ENCODE assay signal across 13 cellular contexts in genomic region chr12:13436696-13437391, GRCh38.
A peak's percentile ranks its signal among the peaks of the same experiment; 100 is the strongest.
DNase-seq lines count a peak whose midpoint lies in the region; TF ChIP-seq lines count a peak whose summit lies in the region.
"Had no signal": no experiment of that assay in that cellular context is flagged by ENCODE, and none has a peak within 500 bp of the region (broad histone marks: within the 10 kb centered on the region; RNA-seq: fewer than 3 reads in every experiment).

No MANE protein-coding gene starts in this region.

- H2BK12ac ChIP-seq in mesenchymal stem cell (ENCODE audit: low read length in 2 of 2) = no peak overlapping the region

- H2BK120ac ChIP-seq in mesenchymal stem cell (ENCODE audit: low read depth, low read length) = no peak overlapping the region

- no peak overlapping the region for H2AFZ ChIP-seq in mesenchymal stem cell (ENCODE audit: low read depth, low read length)
- H2AFZ ChIP-seq: parathyroid adenoma had no signal

- H3K79me1 ChIP-seq in mesenchymal stem cell (replicated peaks; ENCODE audit: low read length, poor library complexity, severe bottlenecking) = no peaks in the 10 kb centered on the region

- H4K91ac ChIP-seq in mesenchymal stem cell (ENCODE audit: low read length) = no peak overlapping the region

- H3K4me3 ChIP-seq in cardiac fibroblast (replicated peaks in 1 of 2; ENCODE audit: low read depth in 2 of 2, low read length in 2 of 2) (no peak overlapping the region), mesenchymal stem cell (ENCODE audit: insufficient read depth in 1 of 2, low read depth in 1 of 2, low read length in 2 of 2) (peak overlapping the region in 1 of 2 experiments; percentile 8)
- H3K4me3 ChIP-seq: esophagus muscularis mucosa had no signal

- TF ChIP-seq CTCF in cardiac fibroblast (IDR thresholded peaks at IDR 0.05; ENCODE audit: low read depth, low read length) = no peak
- TF ChIP-seq CTCF in GM20000 (IDR thresholded peaks at IDR 0.05; ENCODE audit: extremely low read depth, missing control alignments) = no peak

- H3K9ac ChIP-seq in mesenchymal stem cell (ENCODE audit: low read length) = no peak overlapping the region
- H3K9ac ChIP-seq: parathyroid adenoma had no signal

- no peak overlapping the region for H3K14ac ChIP-seq in mesenchymal stem cell (ENCODE audit: low read length in 2 of 2)

- no peak overlapping the region for H3K4ac ChIP-seq in mesenchymal stem cell (ENCODE audit: low read depth in 1 of 2, low read length in 2 of 2)

- no peak overlapping the region for H3K18ac ChIP-seq in mesenchymal stem cell (ENCODE audit: low read depth in 1 of 2, low read length in 2 of 2)

- no peaks in the 10 kb centered on the region for H3K36me3 ChIP-seq in mesenchymal stem cell (ENCODE audit: control insufficient read depth in 1 of 2, insufficient read depth in 2 of 2, low read depth in 1 of 2, low read length in 2 of 2)
- H3K36me3 ChIP-seq: esophagus muscularis mucosa had no signal

- no peak overlapping the region for H2BK5ac ChIP-seq in mesenchymal stem cell (ENCODE audit: low read depth, low read length, poor library complexity, severe bottlenecking)

- no peak overlapping the region for H3K23ac ChIP-seq in mesenchymal stem cell (ENCODE audit: low read length in 2 of 2)

- no peak overlapping the region for H2AK5ac ChIP-seq in mesenchymal stem cell (ENCODE audit: low read length, severe bottlenecking)

- H3K27ac ChIP-seq in mesenchymal stem cell (ENCODE audit: low read length, poor library complexity, severe bottlenecking) = no peak overlapping the region
- H3K27ac ChIP-seq: esophagus muscularis mucosa, parathyroid adenoma had no signal

- no peak overlapping the region for H2BK15ac ChIP-seq in mesenchymal stem cell (ENCODE audit: low read depth, poor library complexity, severe bottlenecking)

- no peaks in the 10 kb centered on the region for H3K27me3 ChIP-seq in mesenchymal stem cell (ENCODE audit: control insufficient read depth in 1 of 2, insufficient read depth in 1 of 2, low read length in 2 of 2)
- H3K27me3 ChIP-seq: esophagus muscularis mucosa had no signal

- no peak overlapping the region for H4K8ac ChIP-seq in mesenchymal stem cell (ENCODE audit: low read length)

- no peak overlapping the region for H3K4me2 ChIP-seq in mesenchymal stem cell (ENCODE audit: low read length, poor library complexity, severe bottlenecking)

- DNase-seq in COLO829 (ENCODE audit: low spot score) = peak; percentile 90
- DNase-seq in LHCN-M2 (ENCODE audit: low read depth) = peak; percentile 50
- peak; percentile 41 to 75 for DNase-seq in cardiac fibroblast (ENCODE audit: low read depth in 2 of 2)
- peak; percentile 6 for DNase-seq in mesenchymal stem cell
- no peak for DNase-seq in activated gamma-delta T cell treated with Interleukin-2 at 50 U/mL for 16 hours
- DNase-seq in GM20000 (ENCODE audit: low spot score) = no peak
- no peak for DNase-seq in SKM-1 treated with dmso at 0.1 percent for 144 hours (lab: John Stamatoyannopoulos, UW; ENCODE audit: unreplicated experiment)
- DNase-seq in NCI-H446 treated with DMSO at 0.1 percent for 48 hours (lab: John Stamatoyannopoulos, UW) = no peak
- DNase-seq: amygdala; CD8-positive, alpha-beta T cell; NCI-H187 treated with DMSO at 0.1 percent for 48 hours had no signal

- peaks cover 4% of the 10 kb centered on the region for H3K4me1 ChIP-seq in mesenchymal stem cell (ENCODE audit: control insufficient read depth, insufficient read depth, low read depth, low read length)
- H3K4me1 ChIP-seq: esophagus muscularis mucosa, parathyroid adenoma had no signal

- H3K9me3 ChIP-seq in mesenchymal stem cell (ENCODE audit: control insufficient read depth, low read length) = no peaks in the 10 kb centered on the region
- H3K9me3 ChIP-seq: esophagus muscularis mucosa had no signal

- 65% methylated on average over 11 of the region's 11 CpGs for WGBS in mesenchymal stem cell

Comparison
In these comparisons a context has a peak if more than half of its experiments do, and no peak if none do; other contexts are left out.
1. DNase-seq: peak in COLO829 (single experiment), LHCN-M2 (single experiment), cardiac fibroblast (2 of 2) and mesenchymal stem cell (single experiment); none in activated gamma-delta T cell treated with Interleukin-2 at 50 U/mL for 16 hours (single experiment), GM20000 (single experiment), SKM-1 treated with dmso at 0.1 percent for 144 hours (single experiment) and NCI-H446 treated with DMSO at 0.1 percent for 48 hours (single experiment).